In the genomic region with DNA sequence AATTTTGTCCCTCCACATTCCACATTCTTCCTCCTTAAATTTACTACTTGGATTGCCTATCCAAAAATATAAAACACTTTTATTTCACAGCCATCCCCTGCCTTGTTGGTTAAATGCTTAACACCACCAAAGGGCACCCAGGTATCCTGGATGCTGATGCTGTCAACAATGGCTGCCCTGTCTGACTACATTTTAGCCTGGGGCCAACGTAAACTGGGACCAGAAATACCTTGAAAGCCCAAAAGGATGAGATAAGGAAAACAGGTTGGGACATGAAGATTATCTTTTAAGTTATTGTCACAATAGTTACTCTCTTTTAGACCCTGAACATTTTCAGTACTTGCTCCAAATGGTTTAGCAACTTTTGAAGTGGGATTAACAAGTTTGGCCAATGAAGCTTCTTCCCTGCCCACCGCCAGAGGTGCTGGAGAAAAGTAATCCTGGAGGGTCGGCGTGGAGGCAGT, we compare ENCODE assay signal across 8 cellular contexts. TPM values are rescaled to one million over a fixed set of nuclear protein-coding genes. Genes with fewer than 3 reads are reported as not detected.
A peak's percentile ranks its signal among the peaks of the same experiment; 100 is the strongest.
DNase-seq lines count a peak whose midpoint lies in the region; ATAC-seq, FAIRE-seq and TF ChIP-seq lines count a peak whose summit lies in the region.

No MANE protein-coding gene starts in this region.

- H3K36me3 ChIP-seq in GM06990 (ENCODE audit: control insufficient read depth, insufficient read depth, low read length) = no peaks in the 10 kb centered on the region
- peaks cover 7% of the 10 kb centered on the region; the same call in 1 of the 2 replicates for H3K36me3 ChIP-seq in OCI-LY1 (ENCODE audit: insufficient read depth, low read length)
- H3K36me3 ChIP-seq in endocrine pancreas (ENCODE audit: control insufficient read depth, insufficient read depth, low read length) = no peaks in the 10 kb centered on the region
- H3K36me3 ChIP-seq in neuronal stem cell (replicated peaks in 1 of 2; ENCODE audit: control insufficient read depth in 2 of 2, insufficient read depth in 2 of 2, low read length in 2 of 2) = peaks cover 0 to 18% of the 10 kb centered on the region in 2 donors

- peak overlapping the region; percentile 85 for H3K23ac ChIP-seq in neuronal stem cell (ENCODE audit: low read depth, low read length, poor library complexity)

- no peak for DNase-seq in GM06990 (ENCODE audit: extremely low read depth, insufficient read length)
- no peak for DNase-seq in neuronal stem cell (ENCODE audit: low spot score)
- no peak for DNase-seq in GM12891 (ENCODE audit: insufficient read length, low spot score)
- DNase-seq in NOMO-1 (lab: John Stamatoyannopoulos, UW; ENCODE audit: unreplicated experiment in 2 of 2) = no peak
- DNase-seq in hippocampal formation (lab: John Stamatoyannopoulos, UW) = no peak

- H3K27ac ChIP-seq in OCI-LY1 (ENCODE audit: low read depth, low read length, poor library complexity, severe bottlenecking) (no peak overlapping the region), neuronal stem cell (replicated peaks; ENCODE audit: low read length) (no peak overlapping the region)

- no peaks in the 10 kb centered on the region for H3K9me2 ChIP-seq in OCI-LY1 (ENCODE audit: low read depth, low read length)

- H3K4me2 ChIP-seq in OCI-LY1 (ENCODE audit: low read length) (peak overlapping the region; percentile 85), neuronal stem cell (ENCODE audit: insufficient read depth, low read length, poor library complexity, severe bottlenecking) (peak overlapping the region; percentile 49)

- H4K20me1 ChIP-seq in OCI-LY1 (ENCODE audit: insufficient read depth, low read length) = no peaks in the 10 kb centered on the region

- H3K27me3 ChIP-seq in GM06990 (replicated peaks; ENCODE audit: control insufficient read depth, insufficient read depth, low read length) (no peaks in the 10 kb centered on the region), OCI-LY1 (ENCODE audit: insufficient read depth, low read length) (no peaks in the 10 kb centered on the region), endocrine pancreas (ENCODE audit: control insufficient read depth, insufficient read depth, low read length) (no peaks in the 10 kb centered on the region), neuronal stem cell (ENCODE audit: control insufficient read depth in 3 of 3, insufficient read depth in 3 of 3, low read depth in 1 of 3, low read length in 3 of 3) (no peaks in the 10 kb centered on the region)

- WGBS in neuronal stem cell (ENCODE audit: extremely low coverage in 2 of 2, insufficient read length in 2 of 2, insufficient replicate concordance in 1 of 2), 2 donors = no CpG with 5 or more reads among the region's 4 CpGs

- H3K9ac ChIP-seq in OCI-LY1 (ENCODE audit: low read length) = peak overlapping the region; percentile 91
- H3K9ac ChIP-seq in endocrine pancreas (ENCODE audit: control insufficient read depth, insufficient read depth, low read length) = peak overlapping the region; percentile 87
- peak overlapping the region; percentile 81 for H3K9ac ChIP-seq in neuronal stem cell (ENCODE audit: low read depth, low read length, poor library complexity)

- H3K79me2 ChIP-seq in OCI-LY1 (ENCODE audit: insufficient read depth, low read length) = peaks cover 4% of the 10 kb centered on the region; the same call in 1 of the 2 replicates

- no peak overlapping the region for H4K8ac ChIP-seq in neuronal stem cell (ENCODE audit: low read depth, low read length)

- no peak overlapping the region for H3K14ac ChIP-seq in neuronal stem cell (ENCODE audit: low read length)

- no peaks in the 10 kb centered on the region for H3K79me1 ChIP-seq in neuronal stem cell (ENCODE audit: low read depth, low read length)

- H3F3A ChIP-seq in OCI-LY1 (ENCODE audit: insufficient read depth, low read length) = no peaks in the 10 kb centered on the region

- no peak for TF ChIP-seq CTCF in GM06990 (IDR thresholded peaks at IDR 0.05; ENCODE audit: insufficient read depth, low read length, poor library complexity, severe bottlenecking)
- TF ChIP-seq CTCF in OCI-LY1 (IDR thresholded peaks at IDR 0.05; ENCODE audit: low read length) = no peak

- H2BK5ac ChIP-seq in neuronal stem cell (ENCODE audit: low read length) = no peak overlapping the region

- H3K4me1 ChIP-seq in OCI-LY1 (ENCODE audit: insufficient read depth, low read length, severe bottlenecking) (peaks cover 11% of the 10 kb centered on the region), endocrine pancreas (ENCODE audit: control insufficient read depth, insufficient read depth, low read length) (peaks cover 7% of the 10 kb centered on the region), neuronal stem cell (ENCODE audit: control insufficient read depth in 2 of 2, insufficient read depth in 1 of 2, low read depth in 1 of 2, low read length in 2 of 2) (no peaks in the 10 kb centered on the region)

- TF ChIP-seq POLR2A in GM12891 (IDR thresholded peaks at IDR 0.05; ENCODE audit: low read depth, low read length) = no peak

- no peak for ATAC-seq in GM21447 (IDR thresholded peaks at IDR 0.05; ENCODE audit: unreplicated experiment)

- H2AFZ ChIP-seq in OCI-LY1 (ENCODE audit: low read length) (no peak overlapping the region), neuronal stem cell (ENCODE audit: low read length) (peak overlapping the region; percentile 94)

- FAIRE-seq in GM12891 (lab: Jason Lieb, UNC) = no peak

- no peak overlapping the region for H2BK15ac ChIP-seq in neuronal stem cell (ENCODE audit: low read length)

- H3K9me3 ChIP-seq in OCI-LY1 (ENCODE audit: low read length) (no peaks in the 10 kb centered on the region), endocrine pancreas (ENCODE audit: control insufficient read depth, low read length) (no peaks in the 10 kb centered on the region), neuronal stem cell (replicated peaks in 1 of 2; ENCODE audit: control insufficient read depth in 2 of 2, insufficient read depth in 1 of 2, low read depth in 1 of 2, low read length in 2 of 2) (no peaks in the 10 kb centered on the region)

- no peak overlapping the region for H2BK120ac ChIP-seq in neuronal stem cell (ENCODE audit: low read depth, low read length)

- no peak overlapping the region for H2BK12ac ChIP-seq in neuronal stem cell (ENCODE audit: low read length)

- no peak overlapping the region for H2AK5ac ChIP-seq in neuronal stem cell (ENCODE audit: low read depth, low read length)

- no peak overlapping the region for H3K4ac ChIP-seq in neuronal stem cell (ENCODE audit: low read length)

- peak overlapping the region; percentile 80 for H3K4me3 ChIP-seq in GM06990 (replicated peaks; ENCODE audit: low read depth, low read length)
- peak overlapping the region; percentile 95 for H3K4me3 ChIP-seq in OCI-LY1 (ENCODE audit: low read depth, low read length, poor library complexity, severe bottlenecking)
- peak overlapping the region; percentile 68 for H3K4me3 ChIP-seq in endocrine pancreas (ENCODE audit: control insufficient read depth, insufficient read depth, low read length)
- peak overlapping the region; percentile 57 to 99 for H3K4me3 ChIP-seq in neuronal stem cell (ENCODE audit: low read length in 2 of 2)

- no peak overlapping the region for H4K91ac ChIP-seq in neuronal stem cell (ENCODE audit: low read depth, low read length, poor library complexity)

- H3K18ac ChIP-seq in neuronal stem cell (ENCODE audit: low read length) = no peak overlapping the region

TF ChIP-seq in GM12891, 5 proteins besides CTCF, POLR2A, EP300 and RAD21:
- TF ChIP-seq SPI1 (IDR thresholded peaks at IDR 0.05; ENCODE audit: low read depth, low read length) = no peak
- TF ChIP-seq TAF1 (IDR thresholded peaks at IDR 0.05; ENCODE audit: low read depth, low read length) = no peak
- no peak for TF ChIP-seq POU2F2 (IDR thresholded peaks at IDR 0.05; ENCODE audit: low read depth, low read length)
- no peak for TF ChIP-seq PAX5 (IDR thresholded peaks at IDR 0.05; ENCODE audit: insufficient read depth, low read length, severe bottlenecking)
- no peak for TF ChIP-seq POLR2AphosphoS5 (IDR thresholded peaks at IDR 0.05; ENCODE audit: low read depth, low read length)

RNA-seq across cellular contexts. Expression of a gene that starts 0.8 kb away (rescaled TPM):
- 18.7 TPM for polyA plus RNA-seq in neuronal stem cell (2013, experiment 1 of 2)
- 18.4 TPM for polyA plus RNA-seq in neuronal stem cell (2013, experiment 2 of 2)
- 3.8 TPM for polyA plus RNA-seq in GM12891 (2012; ENCODE audit: low read depth, missing spikeins)
